9 cellular contexts compared by ENCODE assay signal in the genomic region with DNA sequence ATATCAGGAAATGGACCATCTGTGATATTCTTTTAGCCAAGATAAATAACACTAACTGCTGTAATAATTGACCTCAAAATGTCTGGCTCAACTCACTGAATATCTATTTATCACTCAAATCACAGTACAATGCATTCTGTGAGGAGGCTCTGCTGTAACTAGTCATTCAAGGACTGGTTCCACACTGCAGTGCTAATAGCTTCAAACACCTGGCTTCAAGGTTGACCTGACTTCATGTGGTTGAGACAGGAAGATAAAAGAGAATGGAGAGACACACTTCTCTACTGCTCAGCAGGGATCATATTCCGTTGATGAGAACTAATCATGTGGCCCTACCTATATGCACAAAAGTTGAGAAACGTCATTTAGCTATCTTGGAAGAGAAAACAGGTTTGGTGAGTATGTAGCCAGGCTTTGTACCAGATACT. TPM values are rescaled to one million over a fixed set of nuclear protein-coding genes. Genes with fewer than 3 reads are reported as not detected.
A peak's percentile ranks its signal among the peaks of the same experiment; 100 is the strongest.
DNase-seq lines count a peak whose midpoint lies in the region; ATAC-seq, FAIRE-seq and TF ChIP-seq lines count a peak whose summit lies in the region.
"Had no signal": no experiment of that assay in that cellular context is flagged by ENCODE, and none has a peak within 500 bp of the region (broad histone marks: within the 10 kb centered on the region; RNA-seq: fewer than 3 reads in every experiment).

No MANE protein-coding gene starts in this region.

- no peaks in the 10 kb centered on the region for H3K9me3 Mint-ChIP-seq in type B pancreatic cell

- intact Hi-C loops in HepG2 (cut with micrococcal nuclease; ENCODE audit: unreplicated experiment) (no loop called here), right lobe of liver (cut with DNase I) (no loop called here)

- H3K4me1 ChIP-seq in HepG2 (ENCODE audit: insufficient read depth, low read length): peaks cover 44% of the 10 kb centered on the region
- H3K4me1 ChIP-seq in right lobe of liver: peaks cover 0 to 6% (median 3%) of the 10 kb centered on the region in 4 donors

- ATAC-seq in HepG2 (no peak), right lobe of liver (no peak), left lobe of liver (no peak)
- ATAC-seq: activated CD4-positive, CD25-positive, alpha-beta regulatory T cell treated with anti-CD3 and anti-CD28 coated beads, Interleukin-2, amount 50 U/mL, for 24 hours had no signal

- TF ChIP-seq CTCF in HepG2 (CRISPR knock-in tag; IDR thresholded peaks at IDR 0.05): no peak
- TF ChIP-seq CTCF in right lobe of liver (IDR thresholded peaks at IDR 0.05): no peak
- TF ChIP-seq CTCF in type B pancreatic cell (conservative IDR thresholded peaks at IDR 0.05): no peak

- peak overlapping the region; percentile 92 for H3K27ac Mint-ChIP-seq in type B pancreatic cell

- peaks cover 3% of the 10 kb centered on the region for H3K36me3 Mint-ChIP-seq in type B pancreatic cell

- BruUV-seq in HepG2 (replicated peaks; lab: Mats Ljungman, UMichigan): no TSS peak

- no peak for TF ChIP-seq EP300 in HepG2 (IDR thresholded peaks at IDR 0.05; ENCODE audit: low read depth in 2 of 2, low read length in 2 of 2)
- no peak for TF ChIP-seq EP300 in HepG2 (CRISPR knock-in tag; IDR thresholded peaks at IDR 0.05; ENCODE audit: borderline replicate concordance)

- no peak overlapping the region for H3K9ac ChIP-seq in HepG2 (ENCODE audit: insufficient read depth, low read depth, low read length)

- peak overlapping the region; percentile 32 for H3K4me3 Mint-ChIP-seq in type B pancreatic cell

- H2AFZ ChIP-seq in HepG2 (ENCODE audit: low read length): no peak overlapping the region

- CTCF ChIA-PET in HepG2 (lab: Yijun Ruan, JAX; ENCODE audit: low intra/inter-chr PET ratio, low total read pairs): no interaction called here

- H3K36me3 ChIP-seq in HepG2 (replicated peaks in 1 of 2; ENCODE audit: control insufficient read depth in 1 of 2, insufficient read depth in 2 of 2, low read length in 2 of 2): no peaks in the 10 kb centered on the region
- H3K36me3 ChIP-seq in right lobe of liver: no peaks in the 10 kb centered on the region

- POLR2A ChIA-PET in HepG2 (lab: Yijun Ruan, JAX): interaction anchor here (0.9 kb wide), 1 partner anchor 81 kb away, joined by 5 read pairs; a partner anchor contains a TSS

- peaks cover 53% of the 10 kb centered on the region for H3K4me1 Mint-ChIP-seq in type B pancreatic cell (ENCODE audit: unreplicated experiment)

- H4K20me1 ChIP-seq in HepG2 (ENCODE audit: insufficient read depth, low read length): no peaks in the 10 kb centered on the region

- WGBS in HepG2 (ENCODE audit: low lambda C conversion rate): 53% methylated on average over 2 of the region's 2 CpGs
- 79% methylated on average over 2 of the region's 2 CpGs for WGBS in right lobe of liver (ENCODE audit: insufficient coverage, low coverage, low lambda C conversion rate, missing lambda C conversion rate)

- H3K27ac ChIP-seq in HepG2 (ENCODE audit: extremely low read length, insufficient read depth, low read length) (no peak overlapping the region), right lobe of liver (no peak overlapping the region)

- H3K9me3 ChIP-seq in HepG2 (ENCODE audit: low read length): no peaks in the 10 kb centered on the region
- no peaks in the 10 kb centered on the region for H3K9me3 ChIP-seq in right lobe of liver

- H3K27me3 ChIP-seq in HepG2 (ENCODE audit: control insufficient read depth in 1 of 2, insufficient read depth in 2 of 2, low read length in 2 of 2) (no peaks in the 10 kb centered on the region; a peak in 1 of 5 replicates), right lobe of liver (no peaks in the 10 kb centered on the region)

- in situ Hi-C loops in HepG2 (cut with HindIII; ENCODE audit: extremely low pct_ligation_motif_present, low pct_unique_long_range_greater_than_20kb): no loop called here

- H3K27me3 Mint-ChIP-seq in type B pancreatic cell: no peaks in the 10 kb centered on the region

- TF ChIP-seq RAD21 in HepG2 (CRISPR knock-in tag; IDR thresholded peaks at IDR 0.05): no peak

- DNase-seq in HepG2 (ENCODE audit: low spot score) (peak; percentile 18), right lobe of liver (no peak), M059J (ENCODE audit: low read depth) (peak; percentile 48), dermis microvascular lymphatic vessel endothelial cell (ENCODE audit: low read depth in 2 of 2) (peak; percentile 30 to 71), type B pancreatic cell (ENCODE audit: extremely low spot score, unreplicated experiment) (no peak), left lobe of liver (ENCODE audit: low spot score) (no peak)
- no peak for DNase-seq in activated CD4-positive, alpha-beta T cell treated with anti-CD3 and anti-CD28 coated beads, Interleukin-2, amount 50 U/mL, for 1 hour
- DNase-seq in activated naive CD4-positive, alpha-beta T cell treated with anti-CD3 and anti-CD28 coated beads, Interleukin-2, amount 50 U/mL, for 16 hours: no peak

- no peak for FAIRE-seq in HepG2 (lab: Jason Lieb, UNC)

- TF ChIP-seq POLR2A in HepG2 (IDR thresholded peaks at IDR 0.05; ENCODE audit: insufficient read depth in 1 of 2, low read depth in 2 of 2, low read length in 2 of 2): no peak
- no peak for TF ChIP-seq POLR2A in right lobe of liver (IDR thresholded peaks at IDR 0.05)

- peaks cover 3% of the 10 kb centered on the region for H3K79me2 ChIP-seq in HepG2 (ENCODE audit: insufficient read depth, low read length)

- H3K4me2 ChIP-seq in HepG2 (ENCODE audit: low read depth, low read length): no peak overlapping the region

- H3K4me3 ChIP-seq in HepG2 (replicated peaks in 1 of 3; ENCODE audit: insufficient read depth in 1 of 3, low read depth in 2 of 3, low read length in 3 of 3): no peak overlapping the region
- no peak overlapping the region for H3K4me3 ChIP-seq in right lobe of liver

TF ChIP-seq in HepG2, 621 proteins besides CTCF, POLR2A, EP300 and RAD21 (continues in another document):
- no peak for TF ChIP-seq ZNF121 (CRISPR knock-in tag; IDR thresholded peaks at IDR 0.05)
- no peak for TF ChIP-seq CREM (IDR thresholded peaks at IDR 0.05)
- TF ChIP-seq CREM (CRISPR knock-in tag; IDR thresholded peaks at IDR 0.05): no peak

RNA-seq across cellular contexts. Expression of a gene that starts 3.4 kb away (rescaled TPM):
- 35.4 and 39.6 TPM in 2 replicates for total RNA-seq in HepG2 (2016; rRNA removed; fragmentation: Illumina TruSeq; extraction: Trizol)
- 65.4 and 73.3 TPM in 2 replicates for total RNA-seq in HepG2 (2016; cell fraction: cytosol; rRNA removed; fragmentation: Illumina TruSeq; extraction: Trizol; ENCODE audit: low read depth)
- 34.8 and 35.7 TPM in 2 replicates for total RNA-seq in HepG2 (2016; cell fraction: insoluble cytoplasmic fraction; rRNA removed; fragmentation: Illumina TruSeq; extraction: Trizol)
- 29.2 and 34.2 TPM in 2 replicates for total RNA-seq in HepG2 (2016; cell fraction: membrane; rRNA removed; fragmentation: Illumina TruSeq; extraction: Trizol)
- total RNA-seq in HepG2 (2016; cell fraction: nucleus; rRNA removed; fragmentation: Illumina TruSeq; extraction: Trizol): 34.5 and 45.0 TPM in 2 replicates
- 27.8 and 31.6 TPM in 2 replicates for polyA plus RNA-seq in HepG2 (2011; rRNA removed)
- polyA plus RNA-seq in HepG2 (2011; cell fraction: cytosol; rRNA removed): 33.5 and 37.5 TPM in 2 replicates
- polyA plus RNA-seq in HepG2 (2011; cell fraction: nucleus; rRNA removed): 28.1 and 35.6 TPM in 2 replicates
- 16.2 and 20.3 TPM in 2 replicates for polyA plus RNA-seq in HepG2 (2012)
- polyA plus RNA-seq in HepG2 (2016; cell fraction: cytosol; fragmentation: Illumina TruSeq; extraction: Trizol; ENCODE audit: low read depth): 4.4 and 6.7 TPM in 2 replicates
- 31.3 and 33.4 TPM in 2 replicates for polyA plus RNA-seq in HepG2 (2016; cell fraction: insoluble cytoplasmic fraction; fragmentation: Illumina TruSeq; extraction: Trizol; ENCODE audit: low read depth)
- polyA plus RNA-seq in HepG2 (2016; cell fraction: membrane; fragmentation: Illumina TruSeq; extraction: Trizol; ENCODE audit: low read depth): 11.0 and 11.2 TPM in 2 replicates
- 31.1 and 35.1 TPM in 2 replicates for polyA plus RNA-seq in HepG2 (2016; cell fraction: nucleus; fragmentation: Illumina TruSeq; extraction: Trizol; ENCODE audit: insufficient read depth, low read depth)
- 153 and 617 TPM in 2 replicates for polyA minus RNA-seq in HepG2 (2011; rRNA and poly(A)+ RNA removed; ENCODE audit: low replicate concordance)
- 64.8 and 73.2 TPM in 2 replicates for polyA minus RNA-seq in HepG2 (2011; cell fraction: cytosol; rRNA and poly(A)+ RNA removed)
- 85.0 and 93.4 TPM in 2 replicates for polyA minus RNA-seq in HepG2 (2011; cell fraction: nucleus; rRNA and poly(A)+ RNA removed)
- total RNA-seq in right lobe of liver: 10 to 100 TPM; 24.1 to 49.1 (median 38.9) TPM
- total RNA-seq in M059J (2014; rRNA removed; shearing (Covaris generic)): 192 and 286 TPM in 2 replicates
- total RNA-seq in dermis microvascular lymphatic vessel endothelial cell: 26.0 and 35.0 TPM in 2 replicates
- 41.7 and 76.3 TPM in 2 replicates for total RNA-seq in type B pancreatic cell (ENCODE audit: low replicate concordance)
- 45.1 TPM for total RNA-seq in left lobe of liver

RNA-seq across cellular contexts. Expression of a gene that starts 45.0 kb away (rescaled TPM):
- total RNA-seq in HepG2 (2016; rRNA removed; fragmentation: Illumina TruSeq; extraction: Trizol): not detected in 2 replicates
- total RNA-seq in HepG2 (2016; cell fraction: cytosol; rRNA removed; fragmentation: Illumina TruSeq; extraction: Trizol; ENCODE audit: low read depth): not detected in 2 replicates
- not detected in 2 replicates for total RNA-seq in HepG2 (2016; cell fraction: insoluble cytoplasmic fraction; rRNA removed; fragmentation: Illumina TruSeq; extraction: Trizol)
- total RNA-seq in HepG2 (2016; cell fraction: membrane; rRNA removed; fragmentation: Illumina TruSeq; extraction: Trizol): not detected in 2 replicates
- not detected in 2 replicates for total RNA-seq in HepG2 (2016; cell fraction: nucleus; rRNA removed; fragmentation: Illumina TruSeq; extraction: Trizol)
- polyA plus RNA-seq in HepG2 (2011; rRNA removed): not detected in 2 replicates
- polyA plus RNA-seq in HepG2 (2011; cell fraction: cytosol; rRNA removed): not detected in 2 replicates
- polyA plus RNA-seq in HepG2 (2011; cell fraction: nucleus; rRNA removed): not detected in 2 replicates
- polyA plus RNA-seq in HepG2 (2012): 0.19 TPM in 1 of 2 replicates, not detected in the other
- not detected in 2 replicates for polyA plus RNA-seq in HepG2 (2016; cell fraction: cytosol; fragmentation: Illumina TruSeq; extraction: Trizol; ENCODE audit: low read depth)
- not detected in 2 replicates for polyA plus RNA-seq in HepG2 (2016; cell fraction: insoluble cytoplasmic fraction; fragmentation: Illumina TruSeq; extraction: Trizol; ENCODE audit: low read depth)
- not detected in 2 replicates for polyA plus RNA-seq in HepG2 (2016; cell fraction: membrane; fragmentation: Illumina TruSeq; extraction: Trizol; ENCODE audit: low read depth)
- polyA plus RNA-seq in HepG2 (2016; cell fraction: nucleus; fragmentation: Illumina TruSeq; extraction: Trizol; ENCODE audit: insufficient read depth, low read depth): not detected in 2 replicates
- polyA minus RNA-seq in HepG2 (2011; rRNA and poly(A)+ RNA removed; ENCODE audit: low replicate concordance): not detected in 2 replicates
- not detected in 2 replicates for polyA minus RNA-seq in HepG2 (2011; cell fraction: cytosol; rRNA and poly(A)+ RNA removed)
- not detected in 2 replicates for polyA minus RNA-seq in HepG2 (2011; cell fraction: nucleus; rRNA and poly(A)+ RNA removed)
- under 1 TPM in 4 of 6 experiments, not detected in 2; 0.35 to 0.55 (median 0.38) TPM for total RNA-seq in right lobe of liver
- 0.54 and 1.3 TPM in 2 replicates for total RNA-seq in M059J (2014; rRNA removed; shearing (Covaris generic))
- 0.13 TPM in 1 of 2 replicates, not detected in the other for total RNA-seq in dermis microvascular lymphatic vessel endothelial cell
- 0.29 TPM in 2 replicates for total RNA-seq in type B pancreatic cell (ENCODE audit: low replicate concordance)
- total RNA-seq in left lobe of liver: 0.25 TPM

Comparison
In these comparisons a context has a peak if more than half of its experiments do, and no peak if none do; other contexts are left out.
1. DNase-seq: peak in HepG2 (single experiment), M059J (single experiment) and dermis microvascular lymphatic vessel endothelial cell (2 of 2); none in right lobe of liver (0 of 3), type B pancreatic cell (single experiment), activated CD4-positive, alpha-beta T cell treated with anti-CD3 and anti-CD28 coated beads, Interleukin-2, amount 50 U/mL, for 1 hour (single experiment), left lobe of liver (single experiment) and activated naive CD4-positive, alpha-beta T cell treated with anti-CD3 and anti-CD28 coated beads, Interleukin-2, amount 50 U/mL, for 16 hours (single experiment).